ENCODE assay signal across 1 cellular context in the genomic region with DNA sequence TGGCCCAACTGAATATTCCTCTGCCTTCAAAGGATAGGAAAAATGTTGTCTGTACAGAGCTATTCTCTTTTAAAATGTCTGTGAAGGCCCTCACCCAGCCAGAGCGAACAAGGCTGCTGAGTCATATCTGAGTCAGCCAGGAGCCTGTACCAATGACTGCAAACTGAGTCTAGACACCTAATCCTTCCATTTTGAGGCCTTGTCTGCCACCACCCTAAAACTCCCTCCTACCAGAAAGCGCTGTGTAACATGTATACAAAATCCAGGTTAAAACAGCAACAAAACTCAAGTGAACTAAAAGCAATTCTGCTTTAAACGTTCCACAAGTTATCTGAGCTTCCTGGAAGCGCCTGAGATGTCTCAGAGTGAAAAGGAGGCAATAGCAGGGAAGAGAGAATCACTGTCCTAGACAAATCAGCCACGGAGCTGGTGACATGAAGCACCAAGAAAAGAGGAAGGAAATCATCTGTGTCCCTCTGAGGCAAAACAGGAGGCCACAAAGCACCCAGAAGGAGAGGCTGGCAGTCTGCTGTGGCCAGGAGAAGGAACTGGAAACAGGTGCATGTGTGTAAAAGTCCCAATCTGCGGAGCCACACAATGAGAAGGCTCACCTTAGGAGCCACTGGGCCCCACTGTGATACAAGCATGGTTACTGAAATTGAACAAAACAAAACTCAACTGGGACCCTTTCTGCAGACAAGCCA.
A peak's percentile ranks its signal among the peaks of the same experiment; 100 is the strongest.
TF ChIP-seq lines count a peak whose summit lies in the region.

No MANE protein-coding gene starts in this region.

TF ChIP-seq in K562, 482 proteins besides CTCF, POLR2A, EP300 and RAD21 (continued from another document):
- TF ChIP-seq CREB3L1 (IDR thresholded peaks at IDR 0.05; ENCODE audit: borderline replicate concordance, low read depth), result no peak
- peak; percentile 77 for TF ChIP-seq SMAD4 (CRISPR knock-in tag; conservative IDR thresholded peaks at IDR 0.05)
- no peak for TF ChIP-seq ZKSCAN1 (IDR thresholded peaks at IDR 0.05; ENCODE audit: low read depth, low read length)
- TF ChIP-seq LEF1 (IDR thresholded peaks at IDR 0.05), result peak; percentile 50; the same call in 1 of the 2 replicates
- TF ChIP-seq JUN (IDR thresholded peaks at IDR 0.05; ENCODE audit: borderline replicate concordance, low read depth, low read length), result peak; percentile 75; the same call in 1 of the 2 replicates
- TF ChIP-seq JUN (CRISPR knock-in tag; IDR thresholded peaks at IDR 0.05; ENCODE audit: borderline replicate concordance), result no peak
- peak; percentile 89 for TF ChIP-seq ZNF316 (IDR thresholded peaks at IDR 0.05)
- TF ChIP-seq MAFF (IDR thresholded peaks at IDR 0.05; ENCODE audit: low read length), result peak; percentile 78
- TF ChIP-seq MAFG (tag; conservative IDR thresholded peaks at IDR 0.05), result peak; percentile 75
- no peak for TF ChIP-seq SMAD3 (CRISPR knock-in tag; conservative IDR thresholded peaks at IDR 0.05)
- TF ChIP-seq, protein P1, sequence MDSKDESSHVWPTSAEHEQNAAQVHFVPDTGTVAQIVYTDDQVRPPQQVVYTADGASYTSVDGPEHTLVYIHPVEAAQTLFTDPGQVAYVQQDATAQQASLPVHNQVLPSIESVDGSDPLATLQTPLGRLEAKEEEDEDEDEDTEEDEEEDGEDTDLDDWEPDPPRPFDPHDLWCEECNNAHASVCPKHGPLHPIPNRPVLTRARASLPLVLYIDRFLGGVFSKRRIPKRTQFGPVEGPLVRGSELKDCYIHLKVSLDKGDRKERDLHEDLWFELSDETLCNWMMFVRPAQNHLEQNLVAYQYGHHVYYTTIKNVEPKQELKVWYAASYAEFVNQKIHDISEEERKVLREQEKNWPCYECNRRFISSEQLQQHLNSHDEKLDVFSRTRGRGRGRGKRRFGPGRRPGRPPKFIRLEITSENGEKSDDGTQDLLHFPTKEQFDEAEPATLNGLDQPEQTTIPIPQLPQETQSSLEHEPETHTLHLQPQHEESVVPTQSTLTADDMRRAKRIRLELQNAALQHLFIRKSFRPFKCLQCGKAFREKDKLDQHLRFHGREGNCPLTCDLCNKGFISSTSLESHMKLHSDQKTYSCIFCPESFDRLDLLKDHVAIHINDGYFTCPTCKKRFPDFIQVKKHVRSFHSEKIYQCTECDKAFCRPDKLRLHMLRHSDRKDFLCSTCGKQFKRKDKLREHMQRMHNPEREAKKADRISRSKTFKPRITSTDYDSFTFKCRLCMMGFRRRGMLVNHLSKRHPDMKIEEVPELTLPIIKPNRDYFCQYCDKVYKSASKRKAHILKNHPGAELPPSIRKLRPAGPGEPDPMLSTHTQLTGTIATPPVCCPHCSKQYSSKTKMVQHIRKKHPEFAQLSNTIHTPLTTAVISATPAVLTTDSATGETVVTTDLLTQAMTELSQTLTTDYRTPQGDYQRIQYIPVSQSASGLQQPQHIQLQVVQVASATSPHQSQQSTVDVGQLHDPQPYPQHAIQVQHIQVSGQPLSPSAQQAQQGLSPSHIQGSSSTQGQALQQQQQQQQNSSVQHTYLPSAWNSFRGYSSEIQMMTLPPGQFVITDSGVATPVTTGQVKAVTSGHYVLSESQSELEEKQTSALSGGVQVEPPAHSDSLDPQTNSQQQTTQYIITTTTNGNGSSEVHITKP (IDR thresholded peaks at IDR 0.05; ENCODE audit: partially characterized antibody), result peak; percentile 64
- TF ChIP-seq ZFX (CRISPR knock-in tag; IDR thresholded peaks at IDR 0.05), result peak; percentile 65
- TF ChIP-seq, protein P2, sequence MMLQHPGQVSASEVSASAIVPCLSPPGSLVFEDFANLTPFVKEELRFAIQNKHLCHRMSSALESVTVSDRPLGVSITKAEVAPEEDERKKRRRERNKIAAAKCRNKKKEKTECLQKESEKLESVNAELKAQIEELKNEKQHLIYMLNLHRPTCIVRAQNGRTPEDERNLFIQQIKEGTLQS (IDR thresholded peaks at IDR 0.05), result peak; percentile 87
- TF ChIP-seq, protein P2 (CRISPR knock-in tag; conservative IDR thresholded peaks at IDR 0.05), result no peak
- TF ChIP-seq THRAP3 (IDR thresholded peaks at IDR 0.05; ENCODE audit: borderline replicate concordance), result no peak
- peak; percentile 65 for TF ChIP-seq ARID1B (IDR thresholded peaks at IDR 0.05)
- TF ChIP-seq BACH1 (tag; IDR thresholded peaks at IDR 0.05), result peak; percentile 88
- 0 out of 2 replicates have a peak, but pooled peaks have one; percentile 38 for TF ChIP-seq EHMT2 (IDR thresholded peaks at IDR 0.05)
- TF ChIP-seq ZC3H8 (IDR thresholded peaks at IDR 0.05), result no peak
- TF ChIP-seq HOXB6 (CRISPR knock-in tag; IDR thresholded peaks at IDR 0.05; ENCODE audit: borderline replicate concordance), result no peak
